ENCODE assay signal across 10 cellular contexts in genomic region chr5:169801324-169801777, GRCh38.
A peak's percentile ranks its signal among the peaks of the same experiment; 100 is the strongest.
DNase-seq lines count a peak whose midpoint lies in the region; ATAC-seq, FAIRE-seq and TF ChIP-seq lines count a peak whose summit lies in the region.
"Had no signal": no experiment of that assay in that cellular context is flagged by ENCODE, and none has a peak within 500 bp of the region (broad histone marks: within the 10 kb centered on the region; RNA-seq: fewer than 3 reads in every experiment).

No MANE protein-coding gene starts in this region.

- no peak overlapping the region for H2BK5ac ChIP-seq in H1 (ENCODE audit: low read depth, low read length)

- CTCF ChIA-PET in H1 (lab: Charles Lee; ENCODE audit: partially characterized antibody) = interaction anchor here (0.8 kb wide), 2 partner anchors 25 to 179 kb away, joined by 4 read pairs; partner anchors contain the start of gene INSYN2B

- 95% methylated on average over 6 of the region's 6 CpGs; no CpG with 5 or more reads in 1 of the 2 experiments for WGBS in H1 (ENCODE audit: extremely low coverage in 1 of 2, insufficient coverage in 1 of 2, insufficient read length in 1 of 2, insufficient replicate concordance in 2 of 2, low coverage in 1 of 2, low lambda C conversion rate in 2 of 2, missing lambda C conversion rate in 1 of 2), 2 experiments
- 61 to 67% methylated on average over 6 of the region's 6 CpGs for WGBS in aorta, 2 donors

- no peaks in the 10 kb centered on the region for H3K36me3 ChIP-seq in H1 (ENCODE audit: control insufficient read depth in 2 of 4, insufficient read depth in 4 of 4, low read length in 3 of 4)
- no peaks in the 10 kb centered on the region for H3K36me3 ChIP-seq in aorta (ENCODE audit: control insufficient read depth in 1 of 2, insufficient read depth in 2 of 2, low read length in 1 of 2)
- H3K36me3 ChIP-seq: gastrocnemius medialis had no signal

- 0 out of 2 replicates have a peak overlapping the region, but pooled peaks have one; percentile 40 for H2BK15ac ChIP-seq in H1 (ENCODE audit: low read length)

- H3K79me2 ChIP-seq in H1 (ENCODE audit: control insufficient read depth in 1 of 2, insufficient read depth in 2 of 2, low read length in 2 of 2) = no peaks in the 10 kb centered on the region

- no peak for FAIRE-seq in H1 (lab: Jason Lieb, UNC)

- H2AK5ac ChIP-seq in H1 (ENCODE audit: low read depth, low read length) = no peak overlapping the region

- TF ChIP-seq POLR2A in H1 (IDR thresholded peaks at IDR 0.05; ENCODE audit: control extremely low read depth in 1 of 2, low read depth in 2 of 2, low read length in 2 of 2) = no peak

- peak; percentile 10 for DNase-seq in stimulated activated CD4-positive, alpha-beta T cell treated with anti-CD3 and anti-CD28 coated beads, Interleukin-1b, Interleukin-23, amount 100 ng/mL, for 48 hours
- no peak for DNase-seq in stimulated activated CD4-positive, alpha-beta T cell treated with anti-CD3 and anti-CD28 coated beads, Interleukin-15, amount 100 ng/mL, for 24 hours
- DNase-seq in NOMO-1 treated with DMSO at 0.1 percent for 48 hours (lab: John Stamatoyannopoulos, UW; ENCODE audit: unreplicated experiment) (peak; percentile 58), H1 (ENCODE audit: low read depth in 1 of 2, low spot score in 2 of 2) (no peak), aorta (no peak)
- DNase-seq: gastrocnemius medialis, NCI-H524 had no signal

- H2BK20ac ChIP-seq in H1 (ENCODE audit: low read length) = no peak overlapping the region

- no peaks in the 10 kb centered on the region; the same call in 1 of the 2 replicates for H3K23me2 ChIP-seq in H1 (ENCODE audit: low read depth, low read length)

- H3K4me2 ChIP-seq in H1 (ENCODE audit: insufficient read depth in 1 of 2, low read depth in 2 of 2, low read length in 2 of 2) = no peak overlapping the region

- H3K18ac ChIP-seq in H1 (ENCODE audit: extremely low read depth, low read length) = no peak overlapping the region

- no peak overlapping the region; the same call in 1 of the 2 replicates for H2BK12ac ChIP-seq in H1 (ENCODE audit: low read depth, low read length)

- H3K4ac ChIP-seq in H1 (replicated peaks; ENCODE audit: insufficient read length, low read depth, low read length) = no peak overlapping the region

- no peak for ATAC-seq in GM21825 (IDR thresholded peaks at IDR 0.05; ENCODE audit: unreplicated experiment)
- no peak for ATAC-seq in HG02623 (IDR thresholded peaks at IDR 0.05; ENCODE audit: unreplicated experiment)
- ATAC-seq in aorta (ENCODE audit: low FRiP score) = no peak
- no peak for ATAC-seq in HG02840 (IDR thresholded peaks at IDR 0.05; ENCODE audit: low FRiP score, unreplicated experiment)
- ATAC-seq: gastrocnemius medialis had no signal

- no peak overlapping the region for H3K14ac ChIP-seq in H1 (ENCODE audit: insufficient read length)

- H3K27ac ChIP-seq in H1 (ENCODE audit: low read depth, low read length) (no peak overlapping the region), aorta (ENCODE audit: low read depth in 1 of 2, low read length in 2 of 2) (no peak overlapping the region)
- H3K27ac ChIP-seq: gastrocnemius medialis had no signal

- no peak overlapping the region for H3K23ac ChIP-seq in H1 (ENCODE audit: insufficient read length)

- no peak overlapping the region for H4K91ac ChIP-seq in H1 (replicated peaks; ENCODE audit: insufficient read length, low read length)

- H3K27me3 ChIP-seq in H1 (replicated peaks in 1 of 4; ENCODE audit: control insufficient read depth in 3 of 4, extremely low read depth in 1 of 4, insufficient read depth in 3 of 4, low read length in 3 of 4) = no peaks in the 10 kb centered on the region
- H3K27me3 ChIP-seq in aorta (ENCODE audit: control insufficient read depth in 1 of 2, insufficient read depth in 2 of 2, low read length in 1 of 2) = no peaks in the 10 kb centered on the region
- H3K27me3 ChIP-seq: gastrocnemius medialis had no signal

- no peak overlapping the region for H2AFZ ChIP-seq in H1 (ENCODE audit: low read length)

- intact Hi-C loops in aorta (cut with DNase I) = no loop called here

- POLR2A ChIA-PET in H1 (lab: Charles Lee; ENCODE audit: partially characterized antibody) = no interaction called here

- H4K20me1 ChIP-seq in H1 (replicated peaks in 1 of 2; ENCODE audit: control insufficient read depth in 1 of 2, insufficient read depth in 2 of 2, low read length in 2 of 2) = no peaks in the 10 kb centered on the region

- TF ChIP-seq EP300 in H1 (IDR thresholded peaks at IDR 0.05; ENCODE audit: borderline replicate concordance in 1 of 2, low read depth in 2 of 2, low read length in 2 of 2) = no peak

- TF ChIP-seq RAD21 in H1 (IDR thresholded peaks at IDR 0.05 in 1 of 2, conservative IDR thresholded peaks at IDR 0.05 in 1 of 2; ENCODE audit: low read depth in 2 of 2, low read length in 2 of 2) = no peak

- H4K5ac ChIP-seq in H1 (ENCODE audit: insufficient read length, low read depth, low read length) = no peak overlapping the region

- H3K4me1 ChIP-seq in H1 (replicated peaks in 1 of 4; ENCODE audit: control insufficient read depth in 3 of 4, insufficient read depth in 4 of 4, low read length in 3 of 4) = peaks cover 0 to 3% (median 0%) of the 10 kb centered on the region in 4 experiments; a peak in 2 of 7 replicates
- H3K4me1 ChIP-seq in aorta (ENCODE audit: control insufficient read depth in 1 of 2, insufficient read depth in 2 of 2, low read length in 2 of 2) = no peaks in the 10 kb centered on the region
- H3K4me1 ChIP-seq: gastrocnemius medialis had no signal

- no peak overlapping the region for H2BK120ac ChIP-seq in H1 (replicated peaks; ENCODE audit: low read depth, low read length)

- no peak overlapping the region for H3K56ac ChIP-seq in H1 (replicated peaks; ENCODE audit: insufficient read length, low read depth, low read length)

- no peaks in the 10 kb centered on the region for H3K79me1 ChIP-seq in H1 (ENCODE audit: low read depth, low read length)

- H4K8ac ChIP-seq in H1 (ENCODE audit: extremely low read depth, insufficient read depth, low read length) = no peak overlapping the region

- no peak overlapping the region for H3K4me3 ChIP-seq in H1 (ENCODE audit: extremely low read depth in 1 of 4, insufficient read depth in 2 of 4, low read depth in 3 of 4, low read length in 4 of 4)
- no peak overlapping the region for H3K4me3 ChIP-seq in aorta (ENCODE audit: low read length in 2 of 2)
- H3K4me3 ChIP-seq: gastrocnemius medialis had no signal

- H3K9me3 ChIP-seq in H1 (ENCODE audit: insufficient read depth in 2 of 2, low read depth in 1 of 2, low read length in 1 of 2) (no peaks in the 10 kb centered on the region), aorta (ENCODE audit: control insufficient read depth, low read length) (peaks cover 3% of the 10 kb centered on the region)
- H3K9me3 ChIP-seq: gastrocnemius medialis had no signal

- no peak overlapping the region for H3K9ac ChIP-seq in H1 (replicated peaks in 1 of 4; ENCODE audit: extremely low read depth in 1 of 4, low read depth in 3 of 4, low read length in 3 of 4)

- no peak for TF ChIP-seq CTCF in H1 (IDR thresholded peaks at IDR 0.05; ENCODE audit: control extremely low read depth in 1 of 3, insufficient read depth in 1 of 3, low read depth in 1 of 3, low read length in 3 of 3)

TF ChIP-seq in H1, 55 proteins besides CTCF, POLR2A, EP300 and RAD21:
- TF ChIP-seq POLR2AphosphoS5 (IDR thresholded peaks at IDR 0.05; ENCODE audit: low read depth, low read length) (no peak), SP1 (IDR thresholded peaks at IDR 0.05; ENCODE audit: low read depth, low read length) (no peak), GABPA (IDR thresholded peaks at IDR 0.05; ENCODE audit: borderline replicate concordance, insufficient read depth, low read length) (no peak), NANOG (IDR thresholded peaks at IDR 0.05; ENCODE audit: insufficient read depth, low read depth, low read length, poor library complexity, severe bottlenecking) (no peak), RNF2 (IDR thresholded peaks at IDR 0.05; ENCODE audit: borderline replicate concordance, low read depth, low read length, missing control alignments, poor library complexity, severe bottlenecking) (no peak), ASH2L (IDR thresholded peaks at IDR 0.05; ENCODE audit: low read length) (no peak), TEAD4 (IDR thresholded peaks at IDR 0.05; ENCODE audit: low read depth, low read length) (no peak), ZNF274 (IDR thresholded peaks at IDR 0.05; ENCODE audit: borderline replicate concordance, extremely low read depth, low read length) (no peak), HDAC2 (IDR thresholded peaks at IDR 0.05; ENCODE audit: borderline replicate concordance in 1 of 2, low read depth in 2 of 2, low read length in 2 of 2) (no peak)

Comparison
In these comparisons a context has a peak if more than half of its experiments do, and no peak if none do; other contexts are left out.
1. DNase-seq: peak in stimulated activated CD4-positive, alpha-beta T cell treated with anti-CD3 and anti-CD28 coated beads, Interleukin-1b, Interleukin-23, amount 100 ng/mL, for 48 hours (single experiment) and NOMO-1 treated with DMSO at 0.1 percent for 48 hours (single experiment); none in stimulated activated CD4-positive, alpha-beta T cell treated with anti-CD3 and anti-CD28 coated beads, Interleukin-15, amount 100 ng/mL, for 24 hours (single experiment), H1 (0 of 2) and aorta (0 of 2).